ENCODE assay signal across 8 cellular contexts in genomic region chr21:42892931-42893660, GRCh38. TPM values are rescaled to one million over a fixed set of nuclear protein-coding genes. Genes with fewer than 3 reads are reported as not detected.
A peak's percentile ranks its signal among the peaks of the same experiment; 100 is the strongest.
DNase-seq lines count a peak whose midpoint lies in the region; ATAC-seq lines count a peak whose summit lies in the region.

NDUFV3 (plus strand) TSS chr21:42893309; CDS start chr21:42893334, 25 bp downstream.

- peaks cover 4 to 8% (median 6%) of the 10 kb centered on the region in 10 experiments; a peak in 18 of 20 replicates for H3K4me1 ChIP-seq in BLaER1 treated with 17β-estradiol and CSF1 and Interleukin-3, amounts not matched to agents 10 nM and 100 nM

- H3K27ac ChIP-seq in BLaER1 treated with 17β-estradiol and CSF1 and Interleukin-3, amounts not matched to agents 10 nM and 100 nM, result peak within 1 kb of the TSS; percentile 86 to 95 (median 90)

- peak within 1 kb of the TSS; percentile 85 to 97 (median 91) for H3K4me2 ChIP-seq in BLaER1 treated with 17β-estradiol and CSF1 and Interleukin-3, amounts not matched to agents 10 nM and 100 nM

- H3K9ac ChIP-seq in BLaER1 treated with 17β-estradiol and CSF1 and Interleukin-3, amounts not matched to agents 10 nM and 100 nM, result peak within 1 kb of the TSS; percentile 87 to 97 (median 93)

- H4K20me1 ChIP-seq in BLaER1 treated with 17β-estradiol and CSF1 and Interleukin-3, amounts not matched to agents 10 nM and 100 nM, result peaks cover 0 to 41% (median 24%) of the 10 kb centered on the region in 11 experiments; a peak in 11 of 22 replicates

- DNase-seq in NCI-H748 (lab: John Stamatoyannopoulos, UW; ENCODE audit: unreplicated experiment) (peak; percentile 98), dedifferentiated amniotic fluid mesenchymal stem cell (ENCODE audit: extremely low spot score) (peak; percentile 98), left lobe of liver (ENCODE audit: low spot score) (peak; percentile 100)
- peak; percentile 100 for DNase-seq in activated CD4-positive, alpha-beta T cell treated with anti-CD3 and anti-CD28 coated beads, Interleukin-2, amount 50 U/mL, for 1 hour
- peak; percentile 100 for DNase-seq in stimulated activated CD4-positive, alpha-beta T cell treated with anti-CD3 and anti-CD28 coated beads, Interleukin-2, amount 100 ng/mL, for 4 hours (ENCODE audit: low read depth)

- peaks cover 22 to 32% (median 28%) of the 10 kb centered on the region in 11 experiments for H3K36me3 ChIP-seq in BLaER1 treated with 17β-estradiol and CSF1 and Interleukin-3, amounts not matched to agents 10 nM and 100 nM

- no peaks in the 10 kb centered on the region for H3K9me3 ChIP-seq in BLaER1 treated with 17β-estradiol and CSF1 and Interleukin-3, amounts not matched to agents 10 nM and 100 nM (replicated peaks in 1 of 11)

- ATAC-seq in GM19351 (IDR thresholded peaks at IDR 0.05; ENCODE audit: unreplicated experiment) (peak; percentile 94), HG03521 (IDR thresholded peaks at IDR 0.05; ENCODE audit: unreplicated experiment) (peak; percentile 87), left lobe of liver (peak; percentile 93)

- peak within 1 kb of the TSS; percentile 72 to 99 (median 92) for H3K4me3 ChIP-seq in BLaER1 treated with 17β-estradiol and CSF1 and Interleukin-3, amounts not matched to agents 10 nM and 100 nM

- H3K27me3 ChIP-seq in BLaER1 treated with 17β-estradiol and CSF1 and Interleukin-3, amounts not matched to agents 10 nM and 100 nM, result no peaks in the 10 kb centered on the region

RNA-seq across cellular contexts. Expression of gene NDUFV3, which starts in this region (rescaled TPM):
- 22.8 TPM for total RNA-seq in left lobe of liver

Comparison
In these comparisons a context has a peak if more than half of its experiments do, and no peak if none do; other contexts are left out.
1. Peak in every context shown above with its lines: DNase-seq, ATAC-seq, H3K4me3 ChIP-seq and H3K27ac ChIP-seq.